ENCODE assay signal across 12 cellular contexts in genomic region chr6:52976149-52976548, GRCh38. TPM values are rescaled to one million over a fixed set of nuclear protein-coding genes. Genes with fewer than 3 reads are reported as not detected.
A peak's percentile ranks its signal among the peaks of the same experiment; 100 is the strongest.
DNase-seq lines count a peak whose midpoint lies in the region; ATAC-seq and TF ChIP-seq lines count a peak whose summit lies in the region.
"Had no signal": no experiment of that assay in that cellular context is flagged by ENCODE, and none has a peak within 500 bp of the region (broad histone marks: within the 10 kb centered on the region; RNA-seq: fewer than 3 reads in every experiment).

No MANE protein-coding gene starts in this region.

- H3K9me3 Mint-ChIP-seq in activated T-cell treated with anti-CD3 and anti-CD28 coated beads, Interleukin-2, amount 50 U/mL, for 24 hours, result no peaks in the 10 kb centered on the region
- no peaks in the 10 kb centered on the region for H3K9me3 Mint-ChIP-seq in activated B cell treated with CpG ODN at 0.5 μM for 24 hours
- no peaks in the 10 kb centered on the region for H3K9me3 Mint-ChIP-seq in CD8-positive, alpha-beta T cell

- H3K4me1 ChIP-seq in CD8-positive, alpha-beta T cell (ENCODE audit: insufficient read depth, low read length), result no peaks in the 10 kb centered on the region

- H3K27ac ChIP-seq in CD8-positive, alpha-beta T cell (ENCODE audit: low read depth, low read length), result no peak overlapping the region

- no peaks in the 10 kb centered on the region for H3K9me3 ChIP-seq in CD8-positive, alpha-beta T cell (ENCODE audit: low read length)

- no peaks in the 10 kb centered on the region for H3K36me3 ChIP-seq in CD8-positive, alpha-beta T cell (ENCODE audit: insufficient read depth, low read length)

- peaks cover 41% of the 10 kb centered on the region for H3K4me1 Mint-ChIP-seq in activated T-cell treated with anti-CD3 and anti-CD28 coated beads, Interleukin-2, amount 50 U/mL, for 24 hours (ENCODE audit: low read depth)
- H3K4me1 Mint-ChIP-seq in activated B cell treated with CpG ODN at 0.5 μM for 24 hours, result peaks cover 37% of the 10 kb centered on the region
- H3K4me1 Mint-ChIP-seq in CD8-positive, alpha-beta T cell (ENCODE audit: low read depth), result no peaks in the 10 kb centered on the region

- intact Hi-C loops in activated B cell treated with CpG ODN at 0.5 μM for 24 hours (cut with micrococcal nuclease), result loop anchor here (1.0 kb wide), 2 partner anchors 8 to 20 kb away; no protein-coding TSS in a partner anchor
- intact Hi-C loops in CD8-positive, alpha-beta T cell (cut with DNase I, micrococcal nuclease), result no loop called here

- peaks cover 6% of the 10 kb centered on the region for H3K27me3 Mint-ChIP-seq in activated T-cell treated with anti-CD3 and anti-CD28 coated beads, Interleukin-2, amount 50 U/mL, for 24 hours
- H3K27me3 Mint-ChIP-seq in activated B cell treated with CpG ODN at 0.5 μM for 24 hours, result no peaks in the 10 kb centered on the region
- H3K27me3 Mint-ChIP-seq in CD8-positive, alpha-beta T cell (ENCODE audit: low read depth), result peaks cover 21% of the 10 kb centered on the region

- H3K4me3 Mint-ChIP-seq in activated T-cell treated with anti-CD3 and anti-CD28 coated beads, Interleukin-2, amount 50 U/mL, for 24 hours, result peak overlapping the region; percentile 35
- no peak overlapping the region for H3K4me3 Mint-ChIP-seq in activated B cell treated with CpG ODN at 0.5 μM for 24 hours
- H3K4me3 Mint-ChIP-seq in CD8-positive, alpha-beta T cell, result no peak overlapping the region

- DNase-seq in activated T-cell treated with anti-CD3 and anti-CD28 coated beads, Interleukin-2, amount 50 U/mL, for 24 hours, result no peak
- DNase-seq in activated T-cell treated with anti-CD3 and anti-CD28 coated beads, Interleukin-2, amount 50 U/mL, for 48 hours, result no peak
- DNase-seq in activated B cell treated with CpG ODN at 0.5 μM for 24 hours, result no peak
- DNase-seq in stimulated activated naive CD8-positive, alpha-beta T cell treated with anti-CD3 and anti-CD28 coated beads, Interleukin-15, Interleukin-2, amounts not matched to agents 100 U/mL and 50 U/mL, for 24 hours, result no peak
- no peak for DNase-seq in CD8-positive, alpha-beta T cell
- DNase-seq in nucleus accumbens (lab: John Stamatoyannopoulos, UW), result no peak
- no peak for DNase-seq in stimulated activated CD4-positive, alpha-beta T cell treated with anti-CD3 and anti-CD28 coated beads, Interleukin-4, amount 100 ng/mL, for 24 hours
- DNase-seq: amniotic stem cell, dermis blood vessel endothelial cell, DMS153 had no signal

- peak; percentile 21 for ATAC-seq in HG02885 (IDR thresholded peaks at IDR 0.05; ENCODE audit: poor library complexity, unreplicated experiment)
- peak; percentile 42 for ATAC-seq in activated B cell treated with CpG ODN at 0.5 μM for 24 hours (ENCODE audit: low read depth)
- peak; percentile 54 for ATAC-seq in stimulated activated naive CD8-positive, alpha-beta T cell treated with anti-CD3 and anti-CD28 coated beads, Interleukin-15, Interleukin-2, amounts not matched to agents 100 U/mL and 50 U/mL, for 24 hours
- no peak for ATAC-seq in CD8-positive, alpha-beta T cell
- ATAC-seq: Panc1 had no signal

- TF ChIP-seq CTCF in activated B cell treated with CpG ODN at 0.5 μM for 24 hours (IDR thresholded peaks at IDR 0.05), result no peak
- no peak for TF ChIP-seq CTCF in CD8-positive, alpha-beta T cell (IDR thresholded peaks at IDR 0.05)

- CTCF ChIA-PET in activated B cell treated with CpG ODN at 0.5 μM for 24 hours (lab: Charles Lee), result no interaction called here
- CTCF ChIA-PET in CD8-positive, alpha-beta T cell (lab: Charles Lee), result no interaction called here

- no peaks in the 10 kb centered on the region for H3K36me3 Mint-ChIP-seq in activated T-cell treated with anti-CD3 and anti-CD28 coated beads, Interleukin-2, amount 50 U/mL, for 24 hours (ENCODE audit: low read depth)
- H3K36me3 Mint-ChIP-seq in activated B cell treated with CpG ODN at 0.5 μM for 24 hours (ENCODE audit: low read depth), result no peaks in the 10 kb centered on the region
- H3K36me3 Mint-ChIP-seq in CD8-positive, alpha-beta T cell, result no peaks in the 10 kb centered on the region

- POLR2A ChIA-PET in activated B cell treated with CpG ODN at 0.5 μM for 24 hours (lab: Charles Lee), result interaction anchor here (0.6 to 1.8 kb wide), 2 partner anchors 16 to 19 kb away, joined by 5 to 6 read pairs; partner anchors contain the start of gene GSTA4
- POLR2A ChIA-PET in CD8-positive, alpha-beta T cell (lab: Charles Lee), result interaction anchor here (0.6 kb wide), 1 partner anchor 11 kb away, joined by 4 read pairs; no protein-coding TSS in a partner anchor

- H3K27ac Mint-ChIP-seq in activated T-cell treated with anti-CD3 and anti-CD28 coated beads, Interleukin-2, amount 50 U/mL, for 24 hours, result peak overlapping the region; percentile 85
- peak overlapping the region; percentile 66 for H3K27ac Mint-ChIP-seq in activated B cell treated with CpG ODN at 0.5 μM for 24 hours
- no peak overlapping the region for H3K27ac Mint-ChIP-seq in CD8-positive, alpha-beta T cell

- no peaks in the 10 kb centered on the region for H3K27me3 ChIP-seq in CD8-positive, alpha-beta T cell (ENCODE audit: insufficient read depth, low read length)

- no peak overlapping the region for H3K4me3 ChIP-seq in CD8-positive, alpha-beta T cell (ENCODE audit: low read depth, low read length)

RNA-seq across cellular contexts. Expression of gene GSTA4, which starts 18.9 kb away (rescaled TPM):
- total RNA-seq in activated B cell treated with CpG ODN at 0.5 μM for 24 hours, result 3.3 and 4.4 TPM in 2 replicates
- total RNA-seq in CD8-positive, alpha-beta T cell, result under 1 TPM in 1 of 2 experiments, not detected in 1; 0.92 TPM
